ENCODE assay signal across 18 cellular contexts in genomic region chr5:158746979-158747378, GRCh38.
DNase-seq lines count a peak whose midpoint lies in the region; ATAC-seq and TF ChIP-seq lines count a peak whose summit lies in the region.
"Had no signal": no experiment of that assay in that cellular context is flagged by ENCODE, and none has a peak within 500 bp of the region (broad histone marks: within the 10 kb centered on the region; RNA-seq: fewer than 3 reads in every experiment).

No MANE protein-coding gene starts in this region.

- H3K27me3 ChIP-seq in PC-3 (ENCODE audit: low read length) (no peaks in the 10 kb centered on the region), tibial artery (no peaks in the 10 kb centered on the region)
- H3K27me3 ChIP-seq: BE2C, Peyer's patch had no signal

- H3K4me2 ChIP-seq in PC-3 (ENCODE audit: low read length), result 0 out of 2 replicates have a peak overlapping the region, but pooled peaks have one; percentile 28
- H3K4me2 ChIP-seq: KMS-11 had no signal

- no peaks in the 10 kb centered on the region for H3K79me2 ChIP-seq in PC-3 (ENCODE audit: low read length)

- intact Hi-C loops in PC-3 (cut with micrococcal nuclease) (no loop called here), tibial artery (cut with DNase I; ENCODE audit: low total_unique reads) (no loop called here)

- H3K9ac ChIP-seq in PC-3 (ENCODE audit: low read length), result no peak overlapping the region
- H3K9ac ChIP-seq: KMS-11 had no signal

- no peaks in the 10 kb centered on the region for H3K9me3 ChIP-seq in PC-3 (ENCODE audit: low read length)
- no peaks in the 10 kb centered on the region for H3K9me3 ChIP-seq in tibial artery
- H3K9me3 ChIP-seq: BE2C, Peyer's patch had no signal

- BruUV-seq in PC-3 (replicated peaks; lab: Mats Ljungman, UMichigan), result no TSS peak

- POLR2A ChIA-PET in PC-3 (lab: Charles Lee; ENCODE audit: unreplicated experiment), result interaction anchor here (0.5 kb wide), 1 partner anchor 65 kb away, joined by 3 read pairs; no protein-coding TSS in a partner anchor

- peaks cover 60% of the 10 kb centered on the region for H3K4me1 Mint-ChIP-seq in memory B cell

- H3K9me3 Mint-ChIP-seq in memory B cell, result peaks cover 1% of the 10 kb centered on the region
- H3K9me3 Mint-ChIP-seq: CD8-positive, alpha-beta memory T cell had no signal

- no peaks in the 10 kb centered on the region for H3F3A ChIP-seq in PC-3 (ENCODE audit: low read length, unreplicated experiment)

- no peak overlapping the region for H3K4me3 Mint-ChIP-seq in memory B cell
- H3K4me3 Mint-ChIP-seq: CD8-positive, alpha-beta memory T cell; HFFc6 had no signal

- no peak overlapping the region for H3K4me3 ChIP-seq in PC-3 (ENCODE audit: low read length)
- H3K4me3 ChIP-seq in tibial artery, result no peak overlapping the region
- H3K4me3 ChIP-seq: Peyer's patch had no signal

- TF ChIP-seq CTCF in PC-3 (conservative IDR thresholded peaks at IDR 0.05; ENCODE audit: low read depth, low read length) (no peak), tibial artery (IDR thresholded peaks at IDR 0.05) (no peak)

- no peak overlapping the region for H2AFZ ChIP-seq in PC-3 (ENCODE audit: low read length)

- H3K36me3 Mint-ChIP-seq in memory B cell, result peaks cover 26% of the 10 kb centered on the region
- H3K36me3 Mint-ChIP-seq: CD8-positive, alpha-beta memory T cell had no signal

- H4K20me1 ChIP-seq in PC-3 (ENCODE audit: low read length), result no peaks in the 10 kb centered on the region

- DNase-seq in Daoy (ENCODE audit: low read depth) (peak; percentile 12), PC-3 (peak; percentile 70), memory B cell (ENCODE audit: low spot score in 2 of 2) (no peak), tibial artery (no peak), superior temporal gyrus (ENCODE audit: extremely low spot score) (no peak), SKM-1 (lab: John Stamatoyannopoulos, UW; ENCODE audit: unreplicated experiment) (no peak)
- DNase-seq: BE2C; CD8-positive, alpha-beta memory T cell; DMS79; HFFc6; NCI-H1092; NCI-H2081 treated with DMSO at 0.1 percent for 48 hours; NCI-H510A treated with DMSO at 0.1 percent for 48 hours; NCI-H82; Peyer's patch had no signal

- ATAC-seq in PC-3, result peak; percentile 90
- ATAC-seq in memory B cell (ENCODE audit: low read depth), result no peak
- no peak for ATAC-seq in GM21528 (IDR thresholded peaks at IDR 0.05; ENCODE audit: low FRiP score, unreplicated experiment)
- ATAC-seq: Right ventricle myocardium inferior had no signal

- CTCF ChIA-PET in PC-3 (lab: Charles Lee), result no interaction called here

- H3K27ac ChIP-seq in PC-3 (ENCODE audit: low read length), result no peak overlapping the region
- H3K27ac ChIP-seq in tibial artery, result peak overlapping the region; percentile 49 to 55
- H3K27ac ChIP-seq: KMS-11, Peyer's patch had no signal

- H3K36me3 ChIP-seq in PC-3 (ENCODE audit: low read depth, low read length) (no peaks in the 10 kb centered on the region), tibial artery (no peaks in the 10 kb centered on the region)
- H3K36me3 ChIP-seq: BE2C, Peyer's patch had no signal

- peak overlapping the region; percentile 95 for H3K27ac Mint-ChIP-seq in memory B cell
- H3K27ac Mint-ChIP-seq: CD8-positive, alpha-beta memory T cell; HFFc6 had no signal

- H3K9me2 ChIP-seq in PC-3 (replicated peaks; ENCODE audit: low read length), result no peaks in the 10 kb centered on the region

- no peaks in the 10 kb centered on the region for H3K27me3 Mint-ChIP-seq in memory B cell

- H3K4me1 ChIP-seq in PC-3 (ENCODE audit: insufficient read depth, low read length) (peaks cover 11% of the 10 kb centered on the region), tibial artery (peaks cover 0 to 60% (median 15%) of the 10 kb centered on the region in 4 donors)
- H3K4me1 ChIP-seq: Peyer's patch had no signal

Comparison
In these comparisons a context has a peak if more than half of its experiments do, and no peak if none do; other contexts are left out.
1. DNase-seq: peak in Daoy (single experiment) and PC-3 (single experiment); none in memory B cell (0 of 2), tibial artery (0 of 2), superior temporal gyrus (single experiment) and SKM-1 (single experiment).